ENCODE assay signal across 1 cellular context in genomic region chr1:33175865-33176264, GRCh38.
TF ChIP-seq lines count a peak whose summit lies in the region.

No MANE protein-coding gene starts in this region.

TF ChIP-seq in IMR-90, 13 proteins besides CTCF, POLR2A, EP300 and RAD21:
- TF ChIP-seq RFX5 (IDR thresholded peaks at IDR 0.05; ENCODE audit: low read depth, low read length) (no peak), ELK1 (IDR thresholded peaks at IDR 0.05; ENCODE audit: borderline replicate concordance, low read depth, low read length) (no peak), RCOR1 (IDR thresholded peaks at IDR 0.05; ENCODE audit: insufficient replicate concordance, low read length) (no peak), MXI1 (IDR thresholded peaks at IDR 0.05; ENCODE audit: borderline replicate concordance, low read depth, low read length) (no peak), CEBPB (IDR thresholded peaks at IDR 0.05; ENCODE audit: low read depth, low read length) (no peak), BHLHE40 (IDR thresholded peaks at IDR 0.05; ENCODE audit: low read depth, low read length) (no peak), NFE2L2 (IDR thresholded peaks at IDR 0.05; ENCODE audit: low read depth, low read length) (no peak), USF2 (IDR thresholded peaks at IDR 0.05; ENCODE audit: low read depth, low read length) (no peak), FOS (IDR thresholded peaks at IDR 0.05; ENCODE audit: low read depth, low read length) (no peak)
